Comparison of ENCODE assay signal across 8 cellular contexts in the genomic region with DNA sequence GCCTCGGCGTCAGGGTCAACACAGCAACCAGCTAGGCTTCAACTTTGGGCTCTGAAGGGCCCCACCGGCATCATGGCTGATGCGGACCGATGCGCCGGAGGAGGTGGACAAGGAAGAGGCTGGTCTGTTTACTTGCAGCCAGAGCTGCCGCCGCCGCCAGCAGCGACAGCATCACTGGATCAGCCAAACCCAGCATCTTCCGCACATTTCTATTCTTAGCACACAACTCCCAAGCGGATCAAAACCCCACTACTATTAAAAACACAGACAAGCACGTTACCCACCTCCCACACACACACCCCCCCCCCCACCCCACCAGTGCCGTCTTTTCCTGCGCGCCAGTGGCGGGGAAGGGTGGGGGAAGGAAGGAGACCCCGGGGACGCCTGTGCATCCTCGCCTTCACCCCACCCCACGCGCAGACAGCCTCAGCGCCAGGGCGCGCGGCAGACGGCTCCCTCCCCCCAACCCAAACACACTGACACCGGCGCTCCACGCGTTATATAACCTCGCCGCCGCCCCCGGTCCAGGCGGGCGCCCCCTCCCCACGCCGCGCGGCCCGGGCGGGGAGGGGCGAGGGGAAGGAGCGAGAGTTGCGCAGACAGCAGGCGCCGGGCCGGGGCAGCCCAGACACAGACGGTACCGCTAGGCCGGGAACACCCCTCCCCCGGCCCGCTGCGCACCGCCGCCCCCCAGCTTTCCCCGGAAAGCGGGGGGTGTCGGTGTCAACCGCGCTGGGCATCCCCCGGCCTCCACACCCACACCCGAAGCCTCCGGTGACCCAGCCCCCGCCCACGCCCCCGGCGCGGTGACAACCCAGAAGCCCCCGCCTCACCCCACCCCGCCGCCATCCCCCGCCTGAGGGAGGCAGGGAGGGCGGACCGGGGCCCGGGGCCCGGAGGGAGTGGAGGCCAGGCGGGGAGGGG. TPM values are rescaled to one million over a fixed set of nuclear protein-coding genes. Genes with fewer than 3 reads are reported as not detected.
DNase-seq lines count a peak whose midpoint lies in the region; ATAC-seq and TF ChIP-seq lines count a peak whose summit lies in the region.

No MANE protein-coding gene starts in this region.

- H3K27ac ChIP-seq in cingulate gyrus (ENCODE audit: low read depth, low read length) = peak overlapping the region; percentile 85

- ATAC-seq in left colon (peak; percentile 20), GM18517 (IDR thresholded peaks at IDR 0.05; ENCODE audit: unreplicated experiment) (no peak)

- DNase-seq in EH (ENCODE audit: low read depth) = peak; percentile 84
- no peak for DNase-seq in HFF-Myc (ENCODE audit: extremely low read depth, low read depth)
- peak; percentile 63 for DNase-seq in NCI-H2107 treated with DMSO at 0.1 percent for 48 hours (lab: John Stamatoyannopoulos, UW; ENCODE audit: unreplicated experiment)
- DNase-seq in activated CD4-positive, alpha-beta T cell treated with anti-CD3 and anti-CD28 coated beads for 4 hours = peak; percentile 84 to 91
- DNase-seq in left colon = peak; percentile 41 to 42
- peak; percentile 26 to 52 (median 43) for DNase-seq in stimulated activated CD4-positive, alpha-beta T cell treated with anti-CD3 and anti-CD28 coated beads, Interleukin-1b, Interleukin-23, amount 100 ng/mL, for 24 hours (ENCODE audit: low read depth in 4 of 4, low spot score in 1 of 4)

- TF ChIP-seq CTCF in HFF-Myc (IDR thresholded peaks at IDR 0.05; ENCODE audit: low read depth, low read length, missing control alignments) = no peak

- intact Hi-C loops in left colon (cut with DNase I, micrococcal nuclease) = no loop called here

- H3K4me3 ChIP-seq in HFF-Myc (replicated peaks; ENCODE audit: low read depth, low read length) = peak overlapping the region; percentile 60

RNA-seq across cellular contexts. Expression of gene AKT3, which starts 0.7 kb away (rescaled TPM):
- 10 to 100 TPM in 1 of 2 donors, 1 to 10 TPM in 1; 9.7 to 21.1 TPM for total RNA-seq in left colon
